11 cellular contexts compared by ENCODE assay signal in genomic region chr18:38545071-38545470, GRCh38.
DNase-seq lines count a peak whose midpoint lies in the region; TF ChIP-seq lines count a peak whose summit lies in the region.
"Had no signal": no experiment of that assay in that cellular context is flagged by ENCODE, and none has a peak within 500 bp of the region (broad histone marks: within the 10 kb centered on the region; RNA-seq: fewer than 3 reads in every experiment).

No MANE protein-coding gene starts in this region.

- H3K27ac ChIP-seq in VCaP (no peak overlapping the region), prostate gland (no peak overlapping the region)
- H3K27ac ChIP-seq: right atrium auricular region had no signal

- TF ChIP-seq CTCF in VCaP (conservative IDR thresholded peaks at IDR 0.05) (peak; percentile 40), prostate gland (IDR thresholded peaks at IDR 0.05) (peak in 1 of 4 experiments; percentile 24)

- H3K27ac Mint-ChIP-seq in activated naive CD4-positive, alpha-beta T cell treated with anti-CD3 and anti-CD28 coated beads for 36 hours = no peak overlapping the region
- H3K27ac Mint-ChIP-seq: activated CD4-positive, alpha-beta memory T cell treated with anti-CD3 and anti-CD28 coated beads, Interleukin-2, amount 10 ng/mL, durations not matched to agents 7 days and 5 days; CD4-positive, CD25-positive, alpha-beta regulatory T cell had no signal

- H3K9me3 ChIP-seq in prostate gland = no peaks in the 10 kb centered on the region
- H3K9me3 ChIP-seq: right atrium auricular region had no signal

- H3K9me3 Mint-ChIP-seq in activated naive CD4-positive, alpha-beta T cell treated with anti-CD3 and anti-CD28 coated beads for 36 hours = no peaks in the 10 kb centered on the region
- H3K9me3 Mint-ChIP-seq: activated CD4-positive, alpha-beta memory T cell treated with anti-CD3 and anti-CD28 coated beads, Interleukin-2, amount 10 ng/mL, durations not matched to agents 7 days and 5 days had no signal

- no peak overlapping the region for H3K4me3 Mint-ChIP-seq in activated naive CD4-positive, alpha-beta T cell treated with anti-CD3 and anti-CD28 coated beads for 36 hours
- H3K4me3 Mint-ChIP-seq: activated CD4-positive, alpha-beta memory T cell treated with anti-CD3 and anti-CD28 coated beads, Interleukin-2, amount 10 ng/mL, durations not matched to agents 7 days and 5 days; CD4-positive, CD25-positive, alpha-beta regulatory T cell had no signal

- TF ChIP-seq POLR2A in prostate gland (IDR thresholded peaks at IDR 0.05) = no peak

- no peaks in the 10 kb centered on the region for H3K36me3 ChIP-seq in prostate gland
- H3K36me3 ChIP-seq: right atrium auricular region had no signal

- no peaks in the 10 kb centered on the region for H3K4me1 ChIP-seq in prostate gland (replicated peaks)
- H3K4me1 ChIP-seq: right atrium auricular region had no signal

- intact Hi-C loops in activated naive CD4-positive, alpha-beta T cell treated with anti-CD3 and anti-CD28 coated beads for 36 hours (cut with micrococcal nuclease) = loop anchor here (1.0 kb wide), 1 partner anchor 245 kb away; no protein-coding TSS in a partner anchor
- intact Hi-C loops in prostate gland (cut with DNase I) = no loop called here

- no peaks in the 10 kb centered on the region for H3K27me3 ChIP-seq in prostate gland (replicated peaks; ENCODE audit: insufficient read depth)
- H3K27me3 ChIP-seq: right atrium auricular region had no signal

- H3K27me3 Mint-ChIP-seq in activated naive CD4-positive, alpha-beta T cell treated with anti-CD3 and anti-CD28 coated beads for 36 hours (ENCODE audit: low read depth) = no peaks in the 10 kb centered on the region
- H3K27me3 Mint-ChIP-seq: activated CD4-positive, alpha-beta memory T cell treated with anti-CD3 and anti-CD28 coated beads, Interleukin-2, amount 10 ng/mL, durations not matched to agents 7 days and 5 days; CD4-positive, CD25-positive, alpha-beta regulatory T cell had no signal

- WGBS in prostate gland = 73% methylated on average over 1 of the region's 1 CpG

- CTCF ChIA-PET in activated naive CD4-positive, alpha-beta T cell treated with anti-CD3 and anti-CD28 coated beads for 36 hours (lab: Charles Lee) = interaction anchor here (0.6 to 1.2 kb wide), 2 partner anchors 14 to 143 kb away, joined by 3 to 6 read pairs; no protein-coding TSS in a partner anchor

- DNase-seq in activated naive CD4-positive, alpha-beta T cell treated with anti-CD3 and anti-CD28 coated beads for 36 hours = peak; percentile 39
- DNase-seq in activated naive CD4-positive, alpha-beta T cell treated with anti-CD3 and anti-CD28 coated beads, Interleukin-2, amount 50 U/mL, for 16 hours = no peak
- peak; percentile 1 for DNase-seq in HK-2 (ENCODE audit: unreplicated experiment)
- DNase-seq in prostate gland (ENCODE audit: low spot score) = peak; percentile 8
- no peak for DNase-seq in dermis blood vessel endothelial cell
- DNase-seq in AG20443 (ENCODE audit: low spot score) = no peak
- no peak for DNase-seq in T-helper 2 cell
- DNase-seq: activated CD4-positive, alpha-beta memory T cell treated with anti-CD3 and anti-CD28 coated beads, Interleukin-2, amount 10 ng/mL, durations not matched to agents 7 days and 5 days had no signal

- no peaks in the 10 kb centered on the region for H3K4me1 Mint-ChIP-seq in activated naive CD4-positive, alpha-beta T cell treated with anti-CD3 and anti-CD28 coated beads for 36 hours (ENCODE audit: low read depth)
- H3K4me1 Mint-ChIP-seq: activated CD4-positive, alpha-beta memory T cell treated with anti-CD3 and anti-CD28 coated beads, Interleukin-2, amount 10 ng/mL, durations not matched to agents 7 days and 5 days; CD4-positive, CD25-positive, alpha-beta regulatory T cell had no signal

- H3K36me3 Mint-ChIP-seq in activated naive CD4-positive, alpha-beta T cell treated with anti-CD3 and anti-CD28 coated beads for 36 hours (ENCODE audit: low read depth) = no peaks in the 10 kb centered on the region
- H3K36me3 Mint-ChIP-seq: CD4-positive, CD25-positive, alpha-beta regulatory T cell had no signal

- H3K4me3 ChIP-seq in prostate gland = no peak overlapping the region
- H3K4me3 ChIP-seq: right atrium auricular region had no signal

Comparison
In these comparisons a context has a peak if more than half of its experiments do, and no peak if none do; other contexts are left out.
1. DNase-seq: peak in activated naive CD4-positive, alpha-beta T cell treated with anti-CD3 and anti-CD28 coated beads for 36 hours (single experiment), HK-2 (single experiment) and prostate gland (single experiment); none in activated naive CD4-positive, alpha-beta T cell treated with anti-CD3 and anti-CD28 coated beads, Interleukin-2, amount 50 U/mL, for 16 hours (single experiment), dermis blood vessel endothelial cell (single experiment), AG20443 (single experiment) and T-helper 2 cell (0 of 5).